ENCODE assay signal across 9 cellular contexts in the genomic region with DNA sequence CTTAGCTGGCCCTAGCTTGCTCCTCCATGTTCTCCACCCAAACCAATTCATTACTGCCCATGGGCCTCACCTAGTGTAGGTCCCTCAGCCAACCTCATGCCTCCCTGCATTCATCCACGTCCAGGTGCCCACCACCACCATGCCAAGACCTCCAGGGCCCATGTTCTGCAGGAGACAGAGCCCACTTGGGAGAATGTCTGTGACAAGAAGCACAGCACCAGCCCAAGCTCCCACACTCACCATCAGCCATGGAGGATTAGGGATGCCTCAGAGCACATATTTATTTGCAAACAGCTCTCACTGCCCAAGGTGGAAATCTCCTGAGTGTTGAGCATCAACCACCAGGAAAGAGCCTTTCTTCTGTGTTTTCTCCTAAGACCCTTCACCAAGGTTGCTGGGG. TPM values are rescaled to one million over a fixed set of nuclear protein-coding genes. Genes with fewer than 3 reads are reported as not detected.
"Had no signal": no experiment of that assay in that cellular context is flagged by ENCODE, and none has a peak within 500 bp of the region (broad histone marks: within the 10 kb centered on the region; RNA-seq: fewer than 3 reads in every experiment).

No MANE protein-coding gene starts in this region.

- H3K4me3 ChIP-seq: GM12878 had no signal

- DNase-seq: GDM1, GF-D8 had no signal

- FAIRE-seq: G401.6, GM12878, GM12891, GM12892, GM18507, GM19239 had no signal

- ATAC-seq: GM12878 had no signal

RNA-seq across cellular contexts. Expression of a gene that starts 43.4 kb away (rescaled TPM):
- total RNA-seq: G401, GM12878 had no signal
- polyA plus RNA-seq: GM12878 had no signal
